In genomic region chr9:69898714-69899209, GRCh38 we compare ENCODE assay signal across 10 cellular contexts.
DNase-seq lines count a peak whose midpoint lies in the region; ATAC-seq and TF ChIP-seq lines count a peak whose summit lies in the region.
"Had no signal": no experiment of that assay in that cellular context is flagged by ENCODE, and none has a peak within 500 bp of the region (broad histone marks: within the 10 kb centered on the region; RNA-seq: fewer than 3 reads in every experiment).

No MANE protein-coding gene starts in this region.

- H3K9me3 Mint-ChIP-seq in endothelial cell (ENCODE audit: unreplicated experiment), result no peaks in the 10 kb centered on the region
- H3K9me3 Mint-ChIP-seq in activated CD4-positive, alpha-beta memory T cell treated with anti-CD3 and anti-CD28 coated beads for 36 hours, result no peaks in the 10 kb centered on the region

- H3K4me3 ChIP-seq in GM23248 (no peak overlapping the region), SJCRH30 (no peak overlapping the region), skeletal muscle cell (ENCODE audit: low read depth, low read length) (no peak overlapping the region)
- H3K4me3 ChIP-seq: coronary artery, HAP-1 had no signal

- peaks cover 45% of the 10 kb centered on the region for H3K4me1 ChIP-seq in GM23248 (ENCODE audit: insufficient read depth)
- peaks cover 27% of the 10 kb centered on the region for H3K4me1 ChIP-seq in SJCRH30

- H3K4me3 Mint-ChIP-seq in endothelial cell (ENCODE audit: unreplicated experiment), result no peak overlapping the region
- no peak overlapping the region for H3K4me3 Mint-ChIP-seq in activated CD4-positive, alpha-beta memory T cell treated with anti-CD3 and anti-CD28 coated beads for 36 hours

- POLR2A ChIA-PET in activated CD4-positive, alpha-beta memory T cell treated with anti-CD3 and anti-CD28 coated beads for 36 hours (lab: Charles Lee), result no interaction called here

- no peaks in the 10 kb centered on the region for H3K9me3 ChIP-seq in GM23248 (ENCODE audit: low read depth)
- no peaks in the 10 kb centered on the region for H3K9me3 ChIP-seq in SJCRH30 (replicated peaks)
- H3K9me3 ChIP-seq: HAP-1 had no signal

- H3K4me1 Mint-ChIP-seq in endothelial cell (ENCODE audit: unreplicated experiment), result no peaks in the 10 kb centered on the region
- peaks cover 9% of the 10 kb centered on the region for H3K4me1 Mint-ChIP-seq in activated CD4-positive, alpha-beta memory T cell treated with anti-CD3 and anti-CD28 coated beads for 36 hours (ENCODE audit: low read depth)

- intact Hi-C loops in activated CD4-positive, alpha-beta memory T cell treated with anti-CD3 and anti-CD28 coated beads for 36 hours (cut with micrococcal nuclease), result loop anchor here (2.0 to 5.0 kb wide), 2 partner anchors 64 to 141 kb away; no protein-coding TSS in a partner anchor

- H3F3A ChIP-seq in GM23248 (ENCODE audit: insufficient read depth), result peaks cover 39% of the 10 kb centered on the region

- H3K36me3 Mint-ChIP-seq in endothelial cell (ENCODE audit: low read depth, unreplicated experiment), result no peaks in the 10 kb centered on the region
- no peaks in the 10 kb centered on the region for H3K36me3 Mint-ChIP-seq in activated CD4-positive, alpha-beta memory T cell treated with anti-CD3 and anti-CD28 coated beads for 36 hours

- CTCF ChIA-PET in activated CD4-positive, alpha-beta memory T cell treated with anti-CD3 and anti-CD28 coated beads for 36 hours (lab: Charles Lee), result interaction anchor here (0.5 to 1.1 kb wide), 3 partner anchors 19 to 288 kb away, joined by 3 read pairs; no protein-coding TSS in a partner anchor

- no peak overlapping the region for H3K9ac ChIP-seq in GM23248

- H3K27me3 Mint-ChIP-seq in endothelial cell (ENCODE audit: unreplicated experiment), result peaks cover 2% of the 10 kb centered on the region
- H3K27me3 Mint-ChIP-seq in activated CD4-positive, alpha-beta memory T cell treated with anti-CD3 and anti-CD28 coated beads for 36 hours, result no peaks in the 10 kb centered on the region

- no peaks in the 10 kb centered on the region for H3K36me3 ChIP-seq in GM23248 (ENCODE audit: low read depth)
- no peaks in the 10 kb centered on the region for H3K36me3 ChIP-seq in SJCRH30
- H3K36me3 ChIP-seq: HAP-1 had no signal

- 5 to 7% methylated on average over 1 of the region's 1 CpG for WGBS in GM23248 (ENCODE audit: low coverage in 1 of 2, low lambda C conversion rate in 2 of 2, missing lambda C conversion rate in 2 of 2), 2 experiments

- H3K27me3 ChIP-seq in GM23248 (replicated peaks; ENCODE audit: insufficient read depth) (no peaks in the 10 kb centered on the region), SJCRH30 (no peaks in the 10 kb centered on the region)

- H3K4me2 ChIP-seq in GM23248 (ENCODE audit: unreplicated experiment), result peak overlapping the region; percentile 41

- no peak overlapping the region for H2AFZ ChIP-seq in GM23248

- in situ Hi-C loops in GM23248 (cut with MboI), result no loop called here

- no peak overlapping the region for H3K27ac Mint-ChIP-seq in endothelial cell (ENCODE audit: unreplicated experiment)
- no peak overlapping the region for H3K27ac Mint-ChIP-seq in activated CD4-positive, alpha-beta memory T cell treated with anti-CD3 and anti-CD28 coated beads for 36 hours

- H3K9me2 ChIP-seq in GM23248 (ENCODE audit: insufficient read depth), result no peaks in the 10 kb centered on the region

- peak; percentile 81 for DNase-seq in GM23248
- DNase-seq in SJCRH30, result peak; percentile 11 to 60
- DNase-seq in skeletal muscle cell (ENCODE audit: low read depth), result peak; percentile 77
- DNase-seq in endothelial cell (ENCODE audit: low spot score), result no peak
- DNase-seq in activated CD4-positive, alpha-beta memory T cell treated with anti-CD3 and anti-CD28 coated beads for 36 hours, result no peak
- DNase-seq: Karpas-422 had no signal

- ATAC-seq in esophagus mucosa (peak; percentile 94), GM19328 (IDR thresholded peaks at IDR 0.05; ENCODE audit: unreplicated experiment) (no peak)

- TF ChIP-seq CTCF in endothelial cell (IDR thresholded peaks at IDR 0.05; ENCODE audit: unreplicated experiment), result no peak

- H3K27ac ChIP-seq in GM23248, result peak overlapping the region; percentile 63
- peak overlapping the region; percentile 38 for H3K27ac ChIP-seq in SJCRH30
- H3K27ac ChIP-seq: coronary artery had no signal

- H4K20me1 ChIP-seq in GM23248 (ENCODE audit: insufficient read depth), result no peaks in the 10 kb centered on the region

- H3K79me2 ChIP-seq in GM23248 (ENCODE audit: insufficient read depth), result no peaks in the 10 kb centered on the region

Comparison
In these comparisons a context has a peak if more than half of its experiments do, and no peak if none do; other contexts are left out.
1. DNase-seq: peak in GM23248 (single experiment), SJCRH30 (2 of 2) and skeletal muscle cell (single experiment); none in endothelial cell (single experiment) and activated CD4-positive, alpha-beta memory T cell treated with anti-CD3 and anti-CD28 coated beads for 36 hours (single experiment).